ENCODE assay signal across 10 cellular contexts in the genomic region with DNA sequence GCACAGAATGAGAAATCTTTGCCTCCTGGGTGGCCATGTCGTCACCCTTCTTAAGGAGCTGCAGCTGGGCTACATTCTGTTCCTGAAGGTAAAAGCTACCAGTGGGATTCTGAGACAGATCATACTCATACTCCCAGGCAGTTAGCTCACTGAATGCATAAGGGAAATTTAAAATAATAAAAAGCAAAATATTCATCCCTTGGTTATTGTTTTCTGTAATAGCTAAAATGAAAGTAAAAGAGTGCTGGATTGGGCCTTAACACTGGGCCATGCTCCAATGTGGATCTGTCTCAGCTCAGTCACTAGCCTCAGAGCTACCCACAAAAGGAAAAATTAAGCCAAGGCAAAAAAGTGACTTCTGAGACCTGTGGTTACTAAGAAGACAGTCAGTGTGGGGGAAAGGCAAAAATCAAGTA. TPM values are rescaled to one million over a fixed set of nuclear protein-coding genes. Genes with fewer than 3 reads are reported as not detected.
DNase-seq lines count a peak whose midpoint lies in the region; ATAC-seq and TF ChIP-seq lines count a peak whose summit lies in the region.
"Had no signal": no experiment of that assay in that cellular context is flagged by ENCODE, and none has a peak within 500 bp of the region (broad histone marks: within the 10 kb centered on the region; RNA-seq: fewer than 3 reads in every experiment).

No MANE protein-coding gene starts in this region.

- TF ChIP-seq EP300 in gastroesophageal sphincter (IDR thresholded peaks at IDR 0.05): no peak

- peaks cover 2% of the 10 kb centered on the region for H3K36me3 Mint-ChIP-seq in activated CD4-positive, alpha-beta memory T cell treated with anti-CD3 and anti-CD28 coated beads for 36 hours

- H3K27me3 ChIP-seq in gastroesophageal sphincter: no peaks in the 10 kb centered on the region

- H3K4me3 ChIP-seq in gastroesophageal sphincter: peak overlapping the region; percentile 19 to 26
- no peak overlapping the region for H3K4me3 ChIP-seq in skin epidermis

- peak; percentile 27 for DNase-seq in HCEC 1CT
- DNase-seq in activated CD4-positive, alpha-beta memory T cell treated with anti-CD3 and anti-CD28 coated beads for 36 hours: peak; percentile 29
- no peak for DNase-seq in DMS 273 (lab: John Stamatoyannopoulos, UW; ENCODE audit: unreplicated experiment)
- DNase-seq in COLO668 (lab: John Stamatoyannopoulos, UW; ENCODE audit: unreplicated experiment): no peak
- DNase-seq in NCI-H1105 (lab: John Stamatoyannopoulos, UW): no peak
- DNase-seq: SHP77 treated with DMSO at 0.1 percent for 48 hours had no signal

- no peak for TF ChIP-seq CTCF in gastroesophageal sphincter (IDR thresholded peaks at IDR 0.05)

- CTCF ChIA-PET in activated CD4-positive, alpha-beta memory T cell treated with anti-CD3 and anti-CD28 coated beads for 36 hours (lab: Charles Lee): interaction anchor here (1.4 kb wide), 2 partner anchors 18 to 151 kb away, joined by 3 read pairs; no protein-coding TSS in a partner anchor

- H3K27ac ChIP-seq in gastroesophageal sphincter (peak overlapping the region in 3 of 4 donors; percentile 3 to 53 (median 26)), skin epidermis (peak overlapping the region in 12 of 21 experiments; percentile 2 to 72 (median 36))

- H3K27me3 Mint-ChIP-seq in activated CD4-positive, alpha-beta memory T cell treated with anti-CD3 and anti-CD28 coated beads for 36 hours: no peaks in the 10 kb centered on the region

- peak overlapping the region; percentile 63 for H3K4me3 Mint-ChIP-seq in activated CD4-positive, alpha-beta memory T cell treated with anti-CD3 and anti-CD28 coated beads for 36 hours

- H3K4me1 ChIP-seq in gastroesophageal sphincter: no peaks in the 10 kb centered on the region

- H3K27ac Mint-ChIP-seq in activated CD4-positive, alpha-beta memory T cell treated with anti-CD3 and anti-CD28 coated beads for 36 hours: peak overlapping the region; percentile 82

- H3K9me3 ChIP-seq in gastroesophageal sphincter: no peaks in the 10 kb centered on the region

- no peaks in the 10 kb centered on the region for H3K9me3 Mint-ChIP-seq in activated CD4-positive, alpha-beta memory T cell treated with anti-CD3 and anti-CD28 coated beads for 36 hours

- no peak for TF ChIP-seq POLR2A in gastroesophageal sphincter (IDR thresholded peaks at IDR 0.05)

- H3K4me1 Mint-ChIP-seq in activated CD4-positive, alpha-beta memory T cell treated with anti-CD3 and anti-CD28 coated beads for 36 hours (ENCODE audit: low read depth): peaks cover 33% of the 10 kb centered on the region

- intact Hi-C loops in activated CD4-positive, alpha-beta memory T cell treated with anti-CD3 and anti-CD28 coated beads for 36 hours (cut with micrococcal nuclease): loop anchor here (1.0 to 2.0 kb wide), 3 partner anchors 9 to 17 kb away; a partner anchor contains a TSS

- ATAC-seq in gastroesophageal sphincter: peak; percentile 46
- no peak for ATAC-seq in HG02763 (IDR thresholded peaks at IDR 0.05; ENCODE audit: unreplicated experiment)
- ATAC-seq: HCT116 had no signal

- no peaks in the 10 kb centered on the region for H3K36me3 ChIP-seq in gastroesophageal sphincter

- POLR2A ChIA-PET in activated CD4-positive, alpha-beta memory T cell treated with anti-CD3 and anti-CD28 coated beads for 36 hours (lab: Charles Lee): interaction anchor here (0.8 to 2.4 kb wide), 6 partner anchors 8 to 22 kb away, joined by 3 to 14 read pairs (median 3); a partner anchor contains a TSS

- 53 to 60% methylated on average over 1 of the region's 1 CpG for whole genome bisulfite sequencing in gastroesophageal sphincter (ENCODE audit: low coverage in 1 of 2), 2 donors

RNA-seq across cellular contexts. Expression of a gene that starts 8.9 kb away (rescaled TPM):
- total RNA-seq in activated CD4-positive, alpha-beta memory T cell treated with anti-CD3 and anti-CD28 coated beads for 36 hours: 10 to 100 TPM in 1 of 2 experiments, 1 to 10 TPM in 1; 9.2 to 10.2 TPM
- 10 to 100 TPM; 11.6 to 36.9 (median 23.4) TPM for total RNA-seq in gastroesophageal sphincter

RNA-seq across cellular contexts. Expression of a gene that starts 18.1 kb away (rescaled TPM):
- 10 to 100 TPM; 62.4 to 64.2 TPM for total RNA-seq in activated CD4-positive, alpha-beta memory T cell treated with anti-CD3 and anti-CD28 coated beads for 36 hours
- 100 to 1,000 TPM; 209 to 286 (median 230) TPM for total RNA-seq in gastroesophageal sphincter

Comparison
In these comparisons a context has a peak if more than half of its experiments do, and no peak if none do; other contexts are left out.
1. DNase-seq: peak in HCEC 1CT (single experiment) and activated CD4-positive, alpha-beta memory T cell treated with anti-CD3 and anti-CD28 coated beads for 36 hours (single experiment); none in DMS 273 (single experiment), COLO668 (single experiment) and NCI-H1105 (single experiment).
2. H3K4me3 ChIP-seq: peak in gastroesophageal sphincter (2 of 2); none in skin epidermis (0 of 7).